In genomic region chr11:72363112-72363511, GRCh38 we compare ENCODE assay signal across 25 cellular contexts.
"Had no signal": no experiment of that assay in that cellular context is flagged by ENCODE, and none has a peak within 500 bp of the region (broad histone marks: within the 10 kb centered on the region; RNA-seq: fewer than 3 reads in every experiment).

No MANE protein-coding gene starts in this region.

- H3K27ac ChIP-seq: esophagus squamous epithelium, lower lobe of right lung, prostate gland, right atrium auricular region, sigmoid colon, thoracic aorta, tibial nerve, upper lobe of left lung had no signal

- H3K4me3 ChIP-seq: esophagus squamous epithelium, lower lobe of right lung, prostate gland, right atrium auricular region, sigmoid colon, thoracic aorta, tibial nerve, upper lobe of left lung had no signal

- H3K9me3 ChIP-seq: lower lobe of right lung, prostate gland, sigmoid colon, thoracic aorta, upper lobe of left lung had no signal

- H3K36me3 ChIP-seq: esophagus squamous epithelium, prostate gland, right atrium auricular region, sigmoid colon, thoracic aorta, upper lobe of left lung had no signal

- DNase-seq: cortex of kidney; effector memory CD8-positive, alpha-beta T cell; erythroblast; esophagus squamous epithelium; foreskin melanocyte; hypothalamus; immature natural killer cell; islet precursor cell; kidney glomerular epithelial cell; left colon; left ventricle myocardium superior; lower lobe of right lung; naive thymus-derived CD8-positive, alpha-beta T cell; nephron progenitor cell; nucleus accumbens; sigmoid colon; stimulated activated CD4-positive, alpha-beta T cell treated with anti-CD3 and anti-CD28 coated beads, Interleukin-2, amount 100 ng/mL, for 48 hours; stimulated activated naive B cell treated with anti-CD40 and anti-IgM and Interleukin-4, amounts not matched to agents 10 μg/mL and 1 μg/mL and 100 μg/mL, for 72 hours; upper lobe of left lung had no signal

- H3K4me1 ChIP-seq: esophagus squamous epithelium, lower lobe of right lung, prostate gland, right atrium auricular region, tibial nerve had no signal

- FAIRE-seq: endometrium, urothelium cell line had no signal

- ATAC-seq: effector memory CD8-positive, alpha-beta T cell; left colon; left ventricle myocardium superior; lower lobe of right lung; naive thymus-derived CD8-positive, alpha-beta T cell; stimulated activated naive B cell treated with anti-CD40 and anti-IgM and Interleukin-4, amounts not matched to agents 10 μg/mL and 1 μg/mL and 100 μg/mL, for 72 hours had no signal

- H3K27me3 ChIP-seq: esophagus squamous epithelium, right atrium auricular region, sigmoid colon, tibial nerve, upper lobe of left lung had no signal
